In genomic region chr11:57474751-57475115, GRCh38 we compare ENCODE assay signal across 21 cellular contexts. TPM values are rescaled to one million over a fixed set of nuclear protein-coding genes. Genes with fewer than 3 reads are reported as not detected.
DNase-seq lines count a peak whose midpoint lies in the region; ATAC-seq, FAIRE-seq and TF ChIP-seq lines count a peak whose summit lies in the region.
"Had no signal": no experiment of that assay in that cellular context is flagged by ENCODE, and none has a peak within 500 bp of the region (broad histone marks: within the 10 kb centered on the region; RNA-seq: fewer than 3 reads in every experiment).

No MANE protein-coding gene starts in this region.

- H3K9me3 ChIP-seq in HepG2 (ENCODE audit: low read length) (no peaks in the 10 kb centered on the region), right lobe of liver (no peaks in the 10 kb centered on the region), OCI-LY3 (ENCODE audit: insufficient read depth, low read length) (no peaks in the 10 kb centered on the region), testis (no peaks in the 10 kb centered on the region)
- H3K9me3 ChIP-seq: ovary, right atrium auricular region had no signal

- DNase-seq in HepG2 (ENCODE audit: low spot score) (no peak), right lobe of liver (no peak), testis (no peak)
- no peak for DNase-seq in effector memory CD8-positive, alpha-beta T cell
- DNase-seq in stimulated activated CD4-positive, alpha-beta T cell treated with anti-CD3 and anti-CD28 coated beads, Interleukin-12 subunit alpha, Interleukin-12 subunit beta, amount 100 ng/mL, for 4 hours, result no peak
- DNase-seq: aorta, DMS79 treated with DMSO at 0.1 percent for 48 hours, foreskin melanocyte, NCI-H1436, NCI-H2171, NCI-H524 treated with DMSO at 0.1 percent for 48 hours, ovary, Right ventricle myocardium superior, substantia nigra had no signal

- no peaks in the 10 kb centered on the region for H3K9me3 Mint-ChIP-seq in effector memory CD8-positive, alpha-beta T cell
- H3K9me3 Mint-ChIP-seq: T-cell had no signal

- intact Hi-C loops in HepG2 (cut with micrococcal nuclease; ENCODE audit: unreplicated experiment) (no loop called here), right lobe of liver (cut with DNase I) (loop anchor here in 1 of 2 donors (10.0 kb wide), 1 partner anchor 50 kb away; no protein-coding TSS in a partner anchor), testis (cut with DNase I; ENCODE audit: low total_unique reads) (no loop called here)

- peaks cover 37% of the 10 kb centered on the region for H3K4me1 ChIP-seq in HepG2 (ENCODE audit: insufficient read depth, low read length)
- H3K4me1 ChIP-seq in right lobe of liver, result peaks cover 0 to 28% (median 13%) of the 10 kb centered on the region in 4 donors
- peaks cover 49% of the 10 kb centered on the region for H3K4me1 ChIP-seq in OCI-LY3 (ENCODE audit: low read length)
- H3K4me1 ChIP-seq in testis, result peaks cover 10% of the 10 kb centered on the region

- in situ Hi-C loops in HepG2 (cut with HindIII; ENCODE audit: extremely low pct_ligation_motif_present, low pct_unique_long_range_greater_than_20kb), result no loop called here

- peak overlapping the region; percentile 82 for H3K4me3 Mint-ChIP-seq in effector memory CD8-positive, alpha-beta T cell

- POLR2A ChIA-PET in HepG2 (lab: Yijun Ruan, JAX), result interaction anchor here (0.8 to 1.3 kb wide), 3 partner anchors 19 to 42 kb away, joined by 3 to 6 read pairs (median 3); no protein-coding TSS in a partner anchor

- no peak for TF ChIP-seq CTCF in HepG2 (CRISPR knock-in tag; IDR thresholded peaks at IDR 0.05)
- no peak for TF ChIP-seq CTCF in right lobe of liver (IDR thresholded peaks at IDR 0.05)
- 0 out of 2 replicates have a peak, but pooled peaks have one; percentile 10 for TF ChIP-seq CTCF in OCI-LY3 (IDR thresholded peaks at IDR 0.05; ENCODE audit: low read depth, low read length)
- TF ChIP-seq CTCF in testis (IDR thresholded peaks at IDR 0.05), result no peak

- TF ChIP-seq POLR2A in HepG2 (IDR thresholded peaks at IDR 0.05; ENCODE audit: insufficient read depth in 1 of 2, low read depth in 2 of 2, low read length in 2 of 2), result no peak
- TF ChIP-seq POLR2A in right lobe of liver (IDR thresholded peaks at IDR 0.05), result no peak
- TF ChIP-seq POLR2A in testis (IDR thresholded peaks at IDR 0.05), result no peak

- FAIRE-seq in HepG2 (lab: Jason Lieb, UNC), result no peak
- FAIRE-seq: H54, HTR-8/SVneo had no signal

- H3K27me3 ChIP-seq in HepG2 (ENCODE audit: control insufficient read depth in 1 of 2, insufficient read depth in 2 of 2, low read length in 2 of 2) (no peaks in the 10 kb centered on the region), right lobe of liver (no peaks in the 10 kb centered on the region), OCI-LY3 (ENCODE audit: low read depth, low read length) (no peaks in the 10 kb centered on the region), testis (no peaks in the 10 kb centered on the region)
- H3K27me3 ChIP-seq: ovary, right atrium auricular region had no signal

- H3K36me3 ChIP-seq in HepG2 (replicated peaks in 1 of 2; ENCODE audit: control insufficient read depth in 1 of 2, insufficient read depth in 2 of 2, low read length in 2 of 2) (no peaks in the 10 kb centered on the region), right lobe of liver (peaks cover 0 to 2% (median 0%) of the 10 kb centered on the region in 4 donors), OCI-LY3 (replicated peaks; ENCODE audit: low read depth, low read length) (no peaks in the 10 kb centered on the region), testis (ENCODE audit: low read depth, missing control alignments) (no peaks in the 10 kb centered on the region)
- H3K36me3 ChIP-seq: ovary, right atrium auricular region had no signal

- no peak overlapping the region for H3K4me2 ChIP-seq in HepG2 (ENCODE audit: low read depth, low read length)
- peak overlapping the region; percentile 88 for H3K4me2 ChIP-seq in OCI-LY3 (ENCODE audit: low read length)

- 91% methylated on average over 4 of the region's 6 CpGs for WGBS in HepG2 (ENCODE audit: low lambda C conversion rate)
- 80% methylated on average over 1 of the region's 6 CpGs for WGBS in right lobe of liver (ENCODE audit: insufficient coverage, low coverage, low lambda C conversion rate, missing lambda C conversion rate)
- 70 to 83% methylated on average over 2 to 6 of the region's 6 CpGs for WGBS in testis, 2 donors

- BruUV-seq in HepG2 (replicated peaks; lab: Mats Ljungman, UMichigan), result no TSS peak

- H3K79me2 ChIP-seq in HepG2 (ENCODE audit: insufficient read depth, low read length) (no peaks in the 10 kb centered on the region), OCI-LY3 (ENCODE audit: low read length) (no peaks in the 10 kb centered on the region; the same call in 1 of the 2 replicates)

- H3K36me3 Mint-ChIP-seq in effector memory CD8-positive, alpha-beta T cell (ENCODE audit: insufficient read depth), result no peaks in the 10 kb centered on the region
- H3K36me3 Mint-ChIP-seq: T-cell had no signal

- no peak overlapping the region for H3K27ac Mint-ChIP-seq in effector memory CD8-positive, alpha-beta T cell

- no peak overlapping the region for H2AFZ ChIP-seq in HepG2 (ENCODE audit: low read length)
- no peak overlapping the region for H2AFZ ChIP-seq in OCI-LY3 (ENCODE audit: low read depth, low read length)

- H3K9ac ChIP-seq in HepG2 (ENCODE audit: insufficient read depth, low read depth, low read length) (no peak overlapping the region), OCI-LY3 (ENCODE audit: low read length) (no peak overlapping the region)

- ATAC-seq in HepG2 (peak; percentile 1), right lobe of liver (no peak), GM21786 (IDR thresholded peaks at IDR 0.05; ENCODE audit: unreplicated experiment) (no peak), GM18907 (IDR thresholded peaks at IDR 0.05; ENCODE audit: unreplicated experiment) (no peak)
- no peak for ATAC-seq in effector memory CD8-positive, alpha-beta T cell (replicated peaks)

- CTCF ChIA-PET in HepG2 (lab: Yijun Ruan, JAX; ENCODE audit: low intra/inter-chr PET ratio, low total read pairs), result no interaction called here

- H3K4me3 ChIP-seq in HepG2 (replicated peaks in 1 of 3; ENCODE audit: insufficient read depth in 1 of 3, low read depth in 2 of 3, low read length in 3 of 3) (no peak overlapping the region), right lobe of liver (no peak overlapping the region), OCI-LY3 (ENCODE audit: low read length) (no peak overlapping the region), testis (no peak overlapping the region)
- H3K4me3 ChIP-seq: ovary, right atrium auricular region had no signal

- TF ChIP-seq RAD21 in HepG2 (CRISPR knock-in tag; IDR thresholded peaks at IDR 0.05), result no peak

- H3K27ac ChIP-seq in HepG2 (ENCODE audit: extremely low read length, insufficient read depth, low read length) (no peak overlapping the region), right lobe of liver (no peak overlapping the region), OCI-LY3 (ENCODE audit: low read length) (no peak overlapping the region), testis (no peak overlapping the region)
- H3K27ac ChIP-seq: ovary, right atrium auricular region had no signal

- H3K4me1 Mint-ChIP-seq in effector memory CD8-positive, alpha-beta T cell (ENCODE audit: low read depth in 2 of 2), result peaks cover 20 to 29% of the 10 kb centered on the region in 2 donors

- TF ChIP-seq EP300 in HepG2 (IDR thresholded peaks at IDR 0.05; ENCODE audit: low read depth in 2 of 2, low read length in 2 of 2), result no peak
- no peak for TF ChIP-seq EP300 in HepG2 (CRISPR knock-in tag; IDR thresholded peaks at IDR 0.05; ENCODE audit: borderline replicate concordance)

- no peaks in the 10 kb centered on the region for H4K20me1 ChIP-seq in HepG2 (ENCODE audit: insufficient read depth, low read length)
- no peaks in the 10 kb centered on the region; the same call in 1 of the 2 replicates for H4K20me1 ChIP-seq in OCI-LY3 (ENCODE audit: insufficient read depth, low read length)

- H3K27me3 Mint-ChIP-seq in effector memory CD8-positive, alpha-beta T cell, result peaks cover 0 to 16% of the 10 kb centered on the region in 2 donors

RNA-seq across cellular contexts. Expression of gene RTN4RL2, which starts 14.4 kb away (rescaled TPM):
- total RNA-seq in HepG2 (2016; rRNA removed; fragmentation: Illumina TruSeq; extraction: Trizol), result 0.45 and 1.3 TPM in 2 replicates
- total RNA-seq in HepG2 (2016; cell fraction: cytosol; rRNA removed; fragmentation: Illumina TruSeq; extraction: Trizol; ENCODE audit: low read depth), result 0.71 and 0.79 TPM in 2 replicates
- total RNA-seq in HepG2 (2016; cell fraction: insoluble cytoplasmic fraction; rRNA removed; fragmentation: Illumina TruSeq; extraction: Trizol), result 0.42 and 0.91 TPM in 2 replicates
- 1.1 and 1.2 TPM in 2 replicates for total RNA-seq in HepG2 (2016; cell fraction: membrane; rRNA removed; fragmentation: Illumina TruSeq; extraction: Trizol)
- total RNA-seq in HepG2 (2016; cell fraction: nucleus; rRNA removed; fragmentation: Illumina TruSeq; extraction: Trizol), result 1.8 and 2.1 TPM in 2 replicates
- polyA plus RNA-seq in HepG2 (2011; rRNA removed), result 4.3 and 8.4 TPM in 2 replicates
- polyA plus RNA-seq in HepG2 (2011; cell fraction: cytosol; rRNA removed), result 3.6 and 3.9 TPM in 2 replicates
- polyA plus RNA-seq in HepG2 (2011; cell fraction: nucleus; rRNA removed), result 10.4 and 14.9 TPM in 2 replicates
- 14.7 and 15.9 TPM in 2 replicates for polyA plus RNA-seq in HepG2 (2012)
- polyA plus RNA-seq in HepG2 (2016; cell fraction: cytosol; fragmentation: Illumina TruSeq; extraction: Trizol; ENCODE audit: low read depth), result 1.8 and 2.1 TPM in 2 replicates
- 1.9 and 2.5 TPM in 2 replicates for polyA plus RNA-seq in HepG2 (2016; cell fraction: insoluble cytoplasmic fraction; fragmentation: Illumina TruSeq; extraction: Trizol; ENCODE audit: low read depth)
- polyA plus RNA-seq in HepG2 (2016; cell fraction: membrane; fragmentation: Illumina TruSeq; extraction: Trizol; ENCODE audit: low read depth), result 2.8 and 3.5 TPM in 2 replicates
- 5.0 and 7.0 TPM in 2 replicates for polyA plus RNA-seq in HepG2 (2016; cell fraction: nucleus; fragmentation: Illumina TruSeq; extraction: Trizol; ENCODE audit: insufficient read depth, low read depth)
- 0.72 and 4.8 TPM in 2 replicates for polyA minus RNA-seq in HepG2 (2011; rRNA and poly(A)+ RNA removed; ENCODE audit: low replicate concordance)
- 4.1 and 11.0 TPM in 2 replicates for polyA minus RNA-seq in HepG2 (2011; cell fraction: cytosol; rRNA and poly(A)+ RNA removed)
- 2.3 and 3.7 TPM in 2 replicates for polyA minus RNA-seq in HepG2 (2011; cell fraction: nucleus; rRNA and poly(A)+ RNA removed)
- 10 to 100 TPM; 12.5 to 54.4 (median 18.6) TPM for total RNA-seq in right lobe of liver
- total RNA-seq in testis, result 1 to 10 TPM; 2.3 to 2.5 TPM
- polyA plus RNA-seq in testis (ENCODE audit: insufficient read depth, low read depth, low replicate concordance), result 3.2 TPM

RNA-seq across cellular contexts. Expression of gene SLC43A1, which starts 40.8 kb away (rescaled TPM):
- total RNA-seq in HepG2 (2016; rRNA removed; fragmentation: Illumina TruSeq; extraction: Trizol) (40.0 and 72.3 TPM in 2 replicates), right lobe of liver (100 to 1,000 TPM in 3 of 6 experiments, 10 to 100 TPM in 3; 38.9 to 173 (median 106) TPM), testis (10 to 100 TPM; 12.2 to 12.3 TPM)
- 44.5 and 47.1 TPM in 2 replicates for total RNA-seq in HepG2 (2016; cell fraction: cytosol; rRNA removed; fragmentation: Illumina TruSeq; extraction: Trizol; ENCODE audit: low read depth)
- 32.3 and 72.1 TPM in 2 replicates for total RNA-seq in HepG2 (2016; cell fraction: insoluble cytoplasmic fraction; rRNA removed; fragmentation: Illumina TruSeq; extraction: Trizol)
- 63.3 and 69.6 TPM in 2 replicates for total RNA-seq in HepG2 (2016; cell fraction: membrane; rRNA removed; fragmentation: Illumina TruSeq; extraction: Trizol)
- total RNA-seq in HepG2 (2016; cell fraction: nucleus; rRNA removed; fragmentation: Illumina TruSeq; extraction: Trizol), result 64.1 and 81.7 TPM in 2 replicates
- polyA plus RNA-seq in HepG2 (2011; rRNA removed) (87.6 and 124 TPM in 2 replicates), testis (ENCODE audit: insufficient read depth, low read depth, low replicate concordance) (6.5 TPM)
- polyA plus RNA-seq in HepG2 (2011; cell fraction: cytosol; rRNA removed), result 96.8 and 105 TPM in 2 replicates
- 190 and 210 TPM in 2 replicates for polyA plus RNA-seq in HepG2 (2011; cell fraction: nucleus; rRNA removed)
- polyA plus RNA-seq in HepG2 (2012), result 61.9 and 91.6 TPM in 2 replicates
- 41.6 and 44.0 TPM in 2 replicates for polyA plus RNA-seq in HepG2 (2016; cell fraction: cytosol; fragmentation: Illumina TruSeq; extraction: Trizol; ENCODE audit: low read depth)
- polyA plus RNA-seq in HepG2 (2016; cell fraction: insoluble cytoplasmic fraction; fragmentation: Illumina TruSeq; extraction: Trizol; ENCODE audit: low read depth), result 33.2 and 41.2 TPM in 2 replicates
- polyA plus RNA-seq in HepG2 (2016; cell fraction: membrane; fragmentation: Illumina TruSeq; extraction: Trizol; ENCODE audit: low read depth), result 58.0 and 63.5 TPM in 2 replicates
- polyA plus RNA-seq in HepG2 (2016; cell fraction: nucleus; fragmentation: Illumina TruSeq; extraction: Trizol; ENCODE audit: insufficient read depth, low read depth), result 111 TPM in 2 replicates
- polyA minus RNA-seq in HepG2 (2011; rRNA and poly(A)+ RNA removed; ENCODE audit: low replicate concordance), result 1.5 and 247 TPM in 2 replicates
- 58.2 and 68.6 TPM in 2 replicates for polyA minus RNA-seq in HepG2 (2011; cell fraction: cytosol; rRNA and poly(A)+ RNA removed)
- 75.4 and 86.5 TPM in 2 replicates for polyA minus RNA-seq in HepG2 (2011; cell fraction: nucleus; rRNA and poly(A)+ RNA removed)

RNA-seq across cellular contexts. Expression of gene SLC43A3, which starts 47.8 kb away (rescaled TPM):
- total RNA-seq in HepG2 (2016; rRNA removed; fragmentation: Illumina TruSeq; extraction: Trizol), result not detected in 2 replicates
- total RNA-seq in HepG2 (2016; cell fraction: cytosol; rRNA removed; fragmentation: Illumina TruSeq; extraction: Trizol; ENCODE audit: low read depth), result not detected in 2 replicates
- not detected in 2 replicates for total RNA-seq in HepG2 (2016; cell fraction: insoluble cytoplasmic fraction; rRNA removed; fragmentation: Illumina TruSeq; extraction: Trizol)
- not detected in 2 replicates for total RNA-seq in HepG2 (2016; cell fraction: membrane; rRNA removed; fragmentation: Illumina TruSeq; extraction: Trizol)
- total RNA-seq in HepG2 (2016; cell fraction: nucleus; rRNA removed; fragmentation: Illumina TruSeq; extraction: Trizol), result 0.31 TPM in 1 of 2 replicates, not detected in the other
- 2.6 and 4.2 TPM in 2 replicates for polyA plus RNA-seq in HepG2 (2011; rRNA removed)
- 1.4 and 3.7 TPM in 2 replicates for polyA plus RNA-seq in HepG2 (2011; cell fraction: cytosol; rRNA removed)
- 3.4 and 4.2 TPM in 2 replicates for polyA plus RNA-seq in HepG2 (2011; cell fraction: nucleus; rRNA removed)
- polyA plus RNA-seq in HepG2 (2012), result 1.4 and 2.2 TPM in 2 replicates
- polyA plus RNA-seq in HepG2 (2016; cell fraction: cytosol; fragmentation: Illumina TruSeq; extraction: Trizol; ENCODE audit: low read depth), result not detected in 2 replicates
- polyA plus RNA-seq in HepG2 (2016; cell fraction: insoluble cytoplasmic fraction; fragmentation: Illumina TruSeq; extraction: Trizol; ENCODE audit: low read depth), result not detected in 2 replicates
- not detected in 2 replicates for polyA plus RNA-seq in HepG2 (2016; cell fraction: membrane; fragmentation: Illumina TruSeq; extraction: Trizol; ENCODE audit: low read depth)
- not detected in 2 replicates for polyA plus RNA-seq in HepG2 (2016; cell fraction: nucleus; fragmentation: Illumina TruSeq; extraction: Trizol; ENCODE audit: insufficient read depth, low read depth)
- polyA minus RNA-seq in HepG2 (2011; rRNA and poly(A)+ RNA removed; ENCODE audit: low replicate concordance), result 1.7 and 3.0 TPM in 2 replicates
- polyA minus RNA-seq in HepG2 (2011; cell fraction: cytosol; rRNA and poly(A)+ RNA removed), result 2.6 TPM in 1 of 2 replicates, not detected in the other
- polyA minus RNA-seq in HepG2 (2011; cell fraction: nucleus; rRNA and poly(A)+ RNA removed), result 1.4 and 2.9 TPM in 2 replicates
- total RNA-seq in right lobe of liver, result 100 to 1,000 TPM; 109 to 259 (median 185) TPM
- 10 to 100 TPM; 13.8 to 20.8 TPM for total RNA-seq in testis
- polyA plus RNA-seq in testis (ENCODE audit: insufficient read depth, low read depth, low replicate concordance), result 13.9 TPM

RNA-seq across cellular contexts. Expression of gene TIMM10, which starts 55.8 kb away (rescaled TPM):
- total RNA-seq in HepG2 (2016; rRNA removed; fragmentation: Illumina TruSeq; extraction: Trizol) (82.2 and 103 TPM in 2 replicates), right lobe of liver (10 to 100 TPM; 19.6 to 48.5 (median 39.0) TPM), testis (10 to 100 TPM; 27.7 to 49.1 TPM)
- 40.9 and 52.7 TPM in 2 replicates for total RNA-seq in HepG2 (2016; cell fraction: cytosol; rRNA removed; fragmentation: Illumina TruSeq; extraction: Trizol; ENCODE audit: low read depth)
- 87.8 and 108 TPM in 2 replicates for total RNA-seq in HepG2 (2016; cell fraction: insoluble cytoplasmic fraction; rRNA removed; fragmentation: Illumina TruSeq; extraction: Trizol)
- 48.0 and 65.2 TPM in 2 replicates for total RNA-seq in HepG2 (2016; cell fraction: membrane; rRNA removed; fragmentation: Illumina TruSeq; extraction: Trizol)
- 27.4 and 31.3 TPM in 2 replicates for total RNA-seq in HepG2 (2016; cell fraction: nucleus; rRNA removed; fragmentation: Illumina TruSeq; extraction: Trizol)
- polyA plus RNA-seq in HepG2 (2011; rRNA removed) (56.3 and 67.8 TPM in 2 replicates), testis (ENCODE audit: insufficient read depth, low read depth, low replicate concordance) (56.9 TPM)
- 81.8 and 94.3 TPM in 2 replicates for polyA plus RNA-seq in HepG2 (2011; cell fraction: cytosol; rRNA removed)
- polyA plus RNA-seq in HepG2 (2011; cell fraction: nucleus; rRNA removed), result 18.2 and 20.2 TPM in 2 replicates
- polyA plus RNA-seq in HepG2 (2012), result 46.7 and 55.3 TPM in 2 replicates
- 53.7 and 66.6 TPM in 2 replicates for polyA plus RNA-seq in HepG2 (2016; cell fraction: cytosol; fragmentation: Illumina TruSeq; extraction: Trizol; ENCODE audit: low read depth)
- 106 and 130 TPM in 2 replicates for polyA plus RNA-seq in HepG2 (2016; cell fraction: insoluble cytoplasmic fraction; fragmentation: Illumina TruSeq; extraction: Trizol; ENCODE audit: low read depth)
- polyA plus RNA-seq in HepG2 (2016; cell fraction: membrane; fragmentation: Illumina TruSeq; extraction: Trizol; ENCODE audit: low read depth), result 52.5 and 68.9 TPM in 2 replicates
- polyA plus RNA-seq in HepG2 (2016; cell fraction: nucleus; fragmentation: Illumina TruSeq; extraction: Trizol; ENCODE audit: insufficient read depth, low read depth), result 53.7 and 58.9 TPM in 2 replicates
- 28.3 and 58.4 TPM in 2 replicates for polyA minus RNA-seq in HepG2 (2011; rRNA and poly(A)+ RNA removed; ENCODE audit: low replicate concordance)
- polyA minus RNA-seq in HepG2 (2011; cell fraction: cytosol; rRNA and poly(A)+ RNA removed), result 7.7 and 8.8 TPM in 2 replicates
- 11.8 and 13.6 TPM in 2 replicates for polyA minus RNA-seq in HepG2 (2011; cell fraction: nucleus; rRNA and poly(A)+ RNA removed)

Comparison
In these comparisons a context has a peak if more than half of its experiments do, and no peak if none do; other contexts are left out.
1. RNA of gene SLC43A3, which starts 47.8 kb away (total RNA-seq): 109 to 259 TPM in right lobe of liver and 13.8 to 20.8 TPM in testis; 0.31 TPM in HepG2; every median in the first group is over 10 times any median in the second.